14 cellular contexts compared by ENCODE assay signal in genomic region chr18:47871288-47871687, GRCh38.
"Had no signal": no experiment of that assay in that cellular context is flagged by ENCODE, and none has a peak within 500 bp of the region (broad histone marks: within the 10 kb centered on the region; RNA-seq: fewer than 3 reads in every experiment).

No MANE protein-coding gene starts in this region.

- ATAC-seq: left lung had no signal

- H3K27me3 Mint-ChIP-seq: activated naive CD8-positive, alpha-beta T cell treated with anti-CD3 and anti-CD28 coated beads, Interleukin-2, amount 10 ng/mL, durations not matched to agents 7 days and 5 days; memory B cell had no signal

- H3K27ac Mint-ChIP-seq: activated naive CD8-positive, alpha-beta T cell treated with anti-CD3 and anti-CD28 coated beads, Interleukin-2, amount 10 ng/mL, durations not matched to agents 7 days and 5 days had no signal

- H3K9me3 Mint-ChIP-seq: activated naive CD8-positive, alpha-beta T cell treated with anti-CD3 and anti-CD28 coated beads, Interleukin-2, amount 10 ng/mL, durations not matched to agents 7 days and 5 days; memory B cell; neural crest cell had no signal

- H3K4me3 ChIP-seq: left lung, ovary, stomach, thoracic aorta had no signal

- H3K27me3 ChIP-seq: foreskin keratinocyte, left lung, ovary, stomach had no signal

- H3K9me3 ChIP-seq: left lung, ovary, stomach, thoracic aorta had no signal

- DNase-seq: activated CD4-positive, alpha-beta T cell treated with anti-CD3 and anti-CD28 coated beads for 48 hours; activated CD8-positive, alpha-beta memory T cell treated with anti-CD3 and anti-CD28 coated beads for 24 hours; activated effector memory CD4-positive, alpha-beta T cell treated with anti-CD3 and anti-CD28 coated beads, Interleukin-2, amount 50 U/mL, for 16 hours; activated naive CD8-positive, alpha-beta T cell treated with anti-CD3 and anti-CD28 coated beads, Interleukin-2, amount 10 ng/mL, durations not matched to agents 7 days and 5 days; aorta; left lung; ovary; stimulated activated CD4-positive, alpha-beta T cell treated with anti-CD3 and anti-CD28 coated beads, Interleukin-4, amount 100 ng/mL, for 24 hours; stomach; T1000 had no signal

- H3K36me3 ChIP-seq: ovary had no signal

- H3K27ac ChIP-seq: foreskin keratinocyte, left lung, ovary, stomach, thoracic aorta had no signal

- H3K4me3 Mint-ChIP-seq: activated naive CD8-positive, alpha-beta T cell treated with anti-CD3 and anti-CD28 coated beads, Interleukin-2, amount 10 ng/mL, durations not matched to agents 7 days and 5 days; memory B cell; neural crest cell had no signal
